9 cellular contexts compared by ENCODE assay signal in the genomic region with DNA sequence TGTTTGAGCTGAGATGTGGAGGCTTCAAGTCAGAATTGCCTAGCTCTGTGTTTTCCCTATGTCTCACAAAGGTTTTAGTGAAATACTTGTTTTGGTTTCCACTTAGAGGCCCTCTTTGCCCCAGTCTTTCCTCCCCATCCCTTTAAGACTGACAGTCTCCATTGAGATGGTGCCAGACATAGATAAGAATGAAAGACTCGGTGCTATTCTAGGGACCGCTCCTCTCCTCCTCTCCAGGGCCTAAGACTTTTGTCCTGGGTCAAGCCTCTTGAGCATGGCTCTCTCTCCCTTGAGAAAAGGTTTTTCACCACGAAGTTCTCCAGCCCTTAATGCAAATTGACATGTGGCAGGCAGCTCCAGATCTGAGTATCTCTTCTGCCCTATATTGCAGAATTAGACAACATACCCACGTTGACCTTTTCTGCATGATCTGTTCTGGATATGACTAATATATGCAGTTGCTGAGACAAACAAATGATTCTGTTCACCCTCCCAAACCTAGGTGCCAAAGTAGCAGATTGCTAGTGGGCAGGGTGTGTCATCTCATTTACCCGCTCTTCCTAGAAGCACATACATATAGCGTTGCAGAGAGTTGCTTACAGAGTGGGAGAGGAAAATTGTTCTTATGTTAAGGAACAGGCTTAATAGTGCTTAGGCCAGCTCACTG. TPM values are rescaled to one million over a fixed set of nuclear protein-coding genes. Genes with fewer than 3 reads are reported as not detected.
DNase-seq lines count a peak whose midpoint lies in the region; ATAC-seq and TF ChIP-seq lines count a peak whose summit lies in the region.
"Had no signal": no experiment of that assay in that cellular context is flagged by ENCODE, and none has a peak within 500 bp of the region (broad histone marks: within the 10 kb centered on the region; RNA-seq: fewer than 3 reads in every experiment).

No MANE protein-coding gene starts in this region.

- peak overlapping the region; percentile 12 for H3K4me2 ChIP-seq in PC-3 (ENCODE audit: low read length)

- POLR2A ChIA-PET in PC-3 (lab: Charles Lee; ENCODE audit: unreplicated experiment) = interaction anchor here (0.5 kb wide), 1 partner anchor 69 kb away, joined by 3 read pairs; no protein-coding TSS in a partner anchor

- H3K27me3 Mint-ChIP-seq in activated T-cell treated with anti-CD3 and anti-CD28 coated beads, Interleukin-2, amount 50 U/mL, for 4 hours (ENCODE audit: low read depth) = peaks cover 4% of the 10 kb centered on the region

- no peaks in the 10 kb centered on the region for H3K9me3 ChIP-seq in PC-3 (ENCODE audit: low read length)

- H3K4me1 ChIP-seq in PC-3 (ENCODE audit: insufficient read depth, low read length) = peaks cover 13% of the 10 kb centered on the region

- H3K4me3 ChIP-seq in PC-3 (ENCODE audit: low read length) = no peak overlapping the region
- H3K4me3 ChIP-seq: BLaER1 treated with 17β-estradiol and CSF1 and Interleukin-3, amounts not matched to agents 10 nM and 100 nM had no signal

- no peaks in the 10 kb centered on the region for H3F3A ChIP-seq in PC-3 (ENCODE audit: low read length, unreplicated experiment)

- H3K27ac ChIP-seq in PC-3 (ENCODE audit: low read length) = 0 out of 2 replicates have a peak overlapping the region, but pooled peaks have one; percentile 10
- H3K27ac ChIP-seq: BLaER1 treated with 17β-estradiol and CSF1 and Interleukin-3, amounts not matched to agents 10 nM and 100 nM had no signal

- no peaks in the 10 kb centered on the region for H3K27me3 ChIP-seq in PC-3 (ENCODE audit: low read length)
- H3K27me3 ChIP-seq: BLaER1 treated with 17β-estradiol and CSF1 and Interleukin-3, amounts not matched to agents 10 nM and 100 nM had no signal

- H3K36me3 Mint-ChIP-seq in activated T-cell treated with anti-CD3 and anti-CD28 coated beads, Interleukin-2, amount 50 U/mL, for 4 hours (ENCODE audit: insufficient read depth) = no peaks in the 10 kb centered on the region

- H3K9ac ChIP-seq in PC-3 (ENCODE audit: low read length) = no peak overlapping the region
- H3K9ac ChIP-seq: BLaER1 treated with 17β-estradiol and CSF1 and Interleukin-3, amounts not matched to agents 10 nM and 100 nM had no signal

- no peaks in the 10 kb centered on the region for H3K79me2 ChIP-seq in PC-3 (ENCODE audit: low read length)

- BruUV-seq in PC-3 (replicated peaks; lab: Mats Ljungman, UMichigan) = no TSS peak

- H3K4me3 Mint-ChIP-seq in activated T-cell treated with anti-CD3 and anti-CD28 coated beads, Interleukin-2, amount 50 U/mL, for 4 hours = no peak overlapping the region

- in situ Hi-C loops in ACHN (cut with HindIII; ENCODE audit: low pct_ligation_motif_present, low pct_unique_long_range_greater_than_20kb, low sequenced_read_pairs) = no loop called here

- no peak for TF ChIP-seq CTCF in PC-3 (conservative IDR thresholded peaks at IDR 0.05; ENCODE audit: low read depth, low read length)

- H3K9me2 ChIP-seq in PC-3 (replicated peaks; ENCODE audit: low read length) = no peaks in the 10 kb centered on the region

- H2AFZ ChIP-seq in PC-3 (ENCODE audit: low read length) = 0 out of 2 replicates have a peak overlapping the region, but pooled peaks have one; percentile 7

- intact Hi-C loops in PC-3 (cut with micrococcal nuclease) = no loop called here

- ATAC-seq in activated T-cell treated with anti-CD3 and anti-CD28 coated beads, Interleukin-2, amount 50 U/mL, for 4 hours = peak; percentile 87 to 90
- peak; percentile 95 for ATAC-seq in HG02642 (IDR thresholded peaks at IDR 0.05; ENCODE audit: poor library complexity, unreplicated experiment)
- peak; percentile 96 for ATAC-seq in PC-3

- H4K20me1 ChIP-seq in PC-3 (ENCODE audit: low read length) = no peaks in the 10 kb centered on the region
- H4K20me1 ChIP-seq: BLaER1 treated with 17β-estradiol and CSF1 and Interleukin-3, amounts not matched to agents 10 nM and 100 nM had no signal

- no peaks in the 10 kb centered on the region for H3K36me3 ChIP-seq in PC-3 (ENCODE audit: low read depth, low read length)
- H3K36me3 ChIP-seq: BLaER1 treated with 17β-estradiol and CSF1 and Interleukin-3, amounts not matched to agents 10 nM and 100 nM had no signal

- no peaks in the 10 kb centered on the region for H3K9me3 Mint-ChIP-seq in activated T-cell treated with anti-CD3 and anti-CD28 coated beads, Interleukin-2, amount 50 U/mL, for 4 hours

- H3K4me1 Mint-ChIP-seq in activated T-cell treated with anti-CD3 and anti-CD28 coated beads, Interleukin-2, amount 50 U/mL, for 4 hours (ENCODE audit: low read depth) = peaks cover 3% of the 10 kb centered on the region

- CTCF ChIA-PET in PC-3 (lab: Charles Lee) = no interaction called here

- no peak for DNase-seq in activated T-cell treated with anti-CD3 and anti-CD28 coated beads, Interleukin-2, amount 50 U/mL, for 4 hours
- DNase-seq in activated T-cell treated with anti-CD3 and anti-CD28 coated beads for 4 hours (no peak), PC-3 (peak; percentile 76), HPDE6-E6E7 (ENCODE audit: extremely low spot score) (no peak), cortex of kidney (lab: John Stamatoyannopoulos, UW) (no peak), ACHN (no peak)
- peak; percentile 36 for DNase-seq in stimulated activated CD8-positive, alpha-beta memory T cell treated with anti-CD3 and anti-CD28 coated beads, Interleukin-4, amount 100 ng/mL, for 48 hours

RNA-seq across cellular contexts. Expression of a gene that starts 47.5 kb away (rescaled TPM):
- 10 to 100 TPM; 29.9 to 36.6 (median 33.7) TPM for total RNA-seq in activated T-cell treated with anti-CD3 and anti-CD28 coated beads, Interleukin-2, amount 50 U/mL, for 4 hours
- total RNA-seq in PC-3 (2014; rRNA removed) = 216 and 236 TPM in 2 replicates

Comparison
In these comparisons a context has a peak if more than half of its experiments do, and no peak if none do; other contexts are left out.
1. DNase-seq: peak in PC-3 (single experiment) and stimulated activated CD8-positive, alpha-beta memory T cell treated with anti-CD3 and anti-CD28 coated beads, Interleukin-4, amount 100 ng/mL, for 48 hours (single experiment); none in activated T-cell treated with anti-CD3 and anti-CD28 coated beads, Interleukin-2, amount 50 U/mL, for 4 hours (single experiment), activated T-cell treated with anti-CD3 and anti-CD28 coated beads for 4 hours (single experiment), HPDE6-E6E7 (single experiment), cortex of kidney (single experiment) and ACHN (single experiment).
2. Peak in every context shown above with its lines, with median percentiles within 50 percentile points of each other: ATAC-seq.